8 cellular contexts compared by ENCODE assay signal in the genomic region with DNA sequence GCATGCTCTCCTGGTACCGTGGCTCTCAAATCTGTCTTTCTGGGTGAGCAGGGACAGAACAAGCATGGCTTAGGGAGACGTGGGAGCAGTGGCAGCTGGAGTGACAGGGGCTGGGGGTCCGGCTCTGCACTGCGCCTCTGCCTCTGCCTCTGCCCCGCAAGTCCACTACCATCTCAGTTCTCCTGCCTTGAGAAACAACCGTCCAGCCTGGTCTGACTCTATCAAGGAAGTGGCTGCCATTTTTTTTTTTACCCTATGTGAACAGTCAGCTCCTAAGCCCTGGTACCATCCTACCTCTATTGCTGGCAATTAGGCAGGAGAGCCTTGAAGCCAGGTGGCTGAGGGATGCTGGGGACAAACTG. TPM values are rescaled to one million over a fixed set of nuclear protein-coding genes. Genes with fewer than 3 reads are reported as not detected.
DNase-seq lines count a peak whose midpoint lies in the region; ATAC-seq and TF ChIP-seq lines count a peak whose summit lies in the region.
"Had no signal": no experiment of that assay in that cellular context is flagged by ENCODE, and none has a peak within 500 bp of the region (broad histone marks: within the 10 kb centered on the region; RNA-seq: fewer than 3 reads in every experiment).

No MANE protein-coding gene starts in this region.

- H3K36me3 Mint-ChIP-seq in CD14-positive monocyte, result peaks cover 60 to 66% of the 10 kb centered on the region in 2 donors
- H3K36me3 Mint-ChIP-seq in WTC11, result no peaks in the 10 kb centered on the region; the same call in 1 of the 2 replicates
- H3K36me3 Mint-ChIP-seq in mesothelial cell of epicardium, result peaks cover 15% of the 10 kb centered on the region

- H3K9me3 ChIP-seq in effector memory CD4-positive, alpha-beta T cell (ENCODE audit: control insufficient read depth, low read length), result no peaks in the 10 kb centered on the region

- POLR2A ChIA-PET in WTC11 (lab: Charles Lee), result no interaction called here

- TF ChIP-seq CTCF in CD14-positive monocyte (IDR thresholded peaks at IDR 0.05) (no peak), WTC11 (IDR thresholded peaks at IDR 0.05) (no peak), mesothelial cell of epicardium (IDR thresholded peaks at IDR 0.05; ENCODE audit: unreplicated experiment) (no peak)

- H3K4me3 Mint-ChIP-seq in CD14-positive monocyte, result no peak overlapping the region
- no peak overlapping the region for H3K4me3 Mint-ChIP-seq in WTC11
- no peak overlapping the region for H3K4me3 Mint-ChIP-seq in mesothelial cell of epicardium
- H3K4me3 Mint-ChIP-seq: dendritic cell treated with granulocyte-macrophage colony-stimulating factor and Interleukin-4, amounts not matched to agents 40 ng/mL and 50 ng/mL, for 4 days had no signal

- H3K27me3 Mint-ChIP-seq in CD14-positive monocyte (ENCODE audit: low read depth in 3 of 3) (peaks cover 0 to 6% (median 3%) of the 10 kb centered on the region in 3 donors), WTC11 (ENCODE audit: low read depth) (no peaks in the 10 kb centered on the region), mesothelial cell of epicardium (ENCODE audit: low read depth) (no peaks in the 10 kb centered on the region)

- no peak for ATAC-seq in WTC11

- no peak overlapping the region for H3K4me3 ChIP-seq in effector memory CD4-positive, alpha-beta T cell (ENCODE audit: insufficient read depth, low read depth, low read length, poor library complexity, severe bottlenecking)

- H3K4me1 ChIP-seq in effector memory CD4-positive, alpha-beta T cell (ENCODE audit: control insufficient read depth, insufficient read depth, low read length, poor library complexity, severe bottlenecking), result no peaks in the 10 kb centered on the region

- no peaks in the 10 kb centered on the region for H3K27me3 ChIP-seq in effector memory CD4-positive, alpha-beta T cell (replicated peaks; ENCODE audit: control insufficient read depth, insufficient read depth, low read length, poor library complexity, severe bottlenecking)

- intact Hi-C loops in CD14-positive monocyte (cut with micrococcal nuclease), result loop anchor here in 1 of 2 donors (5.0 kb wide), 1 partner anchor 66 kb away; no protein-coding TSS in a partner anchor

- H3K36me3 ChIP-seq in effector memory CD4-positive, alpha-beta T cell (ENCODE audit: control insufficient read depth, insufficient read depth, low read length), result peaks cover 54% of the 10 kb centered on the region

- DNase-seq in CD14-positive monocyte (ENCODE audit: low spot score), result no peak
- no peak for DNase-seq in WTC11 (ENCODE audit: low spot score)
- DNase-seq in mesothelial cell of epicardium (ENCODE audit: low spot score in 2 of 2, unreplicated experiment in 2 of 2), result no peak
- DNase-seq in HuH-7.5 (ENCODE audit: low spot score), result no peak
- no peak for DNase-seq in SW480 (ENCODE audit: low spot score)
- no peak for DNase-seq in effector memory CD4-positive, alpha-beta T cell
- DNase-seq: activated CD4-positive, alpha-beta T cell treated with anti-CD3 and anti-CD28 coated beads, Interleukin-2, amount 50 U/mL, for 1 hour had no signal

- H3K27ac ChIP-seq in effector memory CD4-positive, alpha-beta T cell (ENCODE audit: insufficient read depth, low read length, poor library complexity, severe bottlenecking), result no peak overlapping the region

- peak overlapping the region in 6 of 7 donors; percentile 18 to 87 (median 81) for H3K27ac Mint-ChIP-seq in CD14-positive monocyte
- H3K27ac Mint-ChIP-seq in WTC11, result peak overlapping the region; percentile 34
- H3K27ac Mint-ChIP-seq in mesothelial cell of epicardium, result peak overlapping the region; percentile 40
- H3K27ac Mint-ChIP-seq: dendritic cell treated with granulocyte-macrophage colony-stimulating factor and Interleukin-4, amounts not matched to agents 40 ng/mL and 50 ng/mL, for 4 days had no signal

- CTCF ChIA-PET in WTC11 (lab: Charles Lee), result interaction anchor here (0.7 to 11.0 kb wide), 8 partner anchors 10 to 174 kb away, joined by 3 to 96 read pairs (median 4); a partner anchor contains a TSS

- H3K4me1 Mint-ChIP-seq in CD14-positive monocyte, result peaks cover 43% of the 10 kb centered on the region
- H3K4me1 Mint-ChIP-seq in WTC11, result peaks cover 17% of the 10 kb centered on the region
- peaks cover 46% of the 10 kb centered on the region for H3K4me1 Mint-ChIP-seq in mesothelial cell of epicardium

- peaks cover 0 to 4% (median 0%) of the 10 kb centered on the region in 7 donors for H3K9me3 Mint-ChIP-seq in CD14-positive monocyte
- H3K9me3 Mint-ChIP-seq in WTC11, result no peaks in the 10 kb centered on the region
- no peaks in the 10 kb centered on the region for H3K9me3 Mint-ChIP-seq in mesothelial cell of epicardium
- H3K9me3 Mint-ChIP-seq: dendritic cell treated with granulocyte-macrophage colony-stimulating factor and Interleukin-4, amounts not matched to agents 40 ng/mL and 50 ng/mL, for 4 days had no signal

TF ChIP-seq in WTC11, 78 proteins besides CTCF, POLR2A, EP300 and RAD21 (continues in another document):
- TF ChIP-seq, protein P1, sequence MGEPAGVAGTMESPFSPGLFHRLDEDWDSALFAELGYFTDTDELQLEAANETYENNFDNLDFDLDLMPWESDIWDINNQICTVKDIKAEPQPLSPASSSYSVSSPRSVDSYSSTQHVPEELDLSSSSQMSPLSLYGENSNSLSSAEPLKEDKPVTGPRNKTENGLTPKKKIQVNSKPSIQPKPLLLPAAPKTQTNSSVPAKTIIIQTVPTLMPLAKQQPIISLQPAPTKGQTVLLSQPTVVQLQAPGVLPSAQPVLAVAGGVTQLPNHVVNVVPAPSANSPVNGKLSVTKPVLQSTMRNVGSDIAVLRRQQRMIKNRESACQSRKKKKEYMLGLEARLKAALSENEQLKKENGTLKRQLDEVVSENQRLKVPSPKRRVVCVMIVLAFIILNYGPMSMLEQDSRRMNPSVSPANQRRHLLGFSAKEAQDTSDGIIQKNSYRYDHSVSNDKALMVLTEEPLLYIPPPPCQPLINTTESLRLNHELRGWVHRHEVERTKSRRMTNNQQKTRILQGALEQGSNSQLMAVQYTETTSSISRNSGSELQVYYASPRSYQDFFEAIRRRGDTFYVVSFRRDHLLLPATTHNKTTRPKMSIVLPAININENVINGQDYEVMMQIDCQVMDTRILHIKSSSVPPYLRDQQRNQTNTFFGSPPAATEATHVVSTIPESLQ (CRISPR knock-in tag; IDR thresholded peaks at IDR 0.05), result no peak
- no peak for TF ChIP-seq ZNF232 (CRISPR knock-in tag; IDR thresholded peaks at IDR 0.05)
- TF ChIP-seq, protein P2, sequence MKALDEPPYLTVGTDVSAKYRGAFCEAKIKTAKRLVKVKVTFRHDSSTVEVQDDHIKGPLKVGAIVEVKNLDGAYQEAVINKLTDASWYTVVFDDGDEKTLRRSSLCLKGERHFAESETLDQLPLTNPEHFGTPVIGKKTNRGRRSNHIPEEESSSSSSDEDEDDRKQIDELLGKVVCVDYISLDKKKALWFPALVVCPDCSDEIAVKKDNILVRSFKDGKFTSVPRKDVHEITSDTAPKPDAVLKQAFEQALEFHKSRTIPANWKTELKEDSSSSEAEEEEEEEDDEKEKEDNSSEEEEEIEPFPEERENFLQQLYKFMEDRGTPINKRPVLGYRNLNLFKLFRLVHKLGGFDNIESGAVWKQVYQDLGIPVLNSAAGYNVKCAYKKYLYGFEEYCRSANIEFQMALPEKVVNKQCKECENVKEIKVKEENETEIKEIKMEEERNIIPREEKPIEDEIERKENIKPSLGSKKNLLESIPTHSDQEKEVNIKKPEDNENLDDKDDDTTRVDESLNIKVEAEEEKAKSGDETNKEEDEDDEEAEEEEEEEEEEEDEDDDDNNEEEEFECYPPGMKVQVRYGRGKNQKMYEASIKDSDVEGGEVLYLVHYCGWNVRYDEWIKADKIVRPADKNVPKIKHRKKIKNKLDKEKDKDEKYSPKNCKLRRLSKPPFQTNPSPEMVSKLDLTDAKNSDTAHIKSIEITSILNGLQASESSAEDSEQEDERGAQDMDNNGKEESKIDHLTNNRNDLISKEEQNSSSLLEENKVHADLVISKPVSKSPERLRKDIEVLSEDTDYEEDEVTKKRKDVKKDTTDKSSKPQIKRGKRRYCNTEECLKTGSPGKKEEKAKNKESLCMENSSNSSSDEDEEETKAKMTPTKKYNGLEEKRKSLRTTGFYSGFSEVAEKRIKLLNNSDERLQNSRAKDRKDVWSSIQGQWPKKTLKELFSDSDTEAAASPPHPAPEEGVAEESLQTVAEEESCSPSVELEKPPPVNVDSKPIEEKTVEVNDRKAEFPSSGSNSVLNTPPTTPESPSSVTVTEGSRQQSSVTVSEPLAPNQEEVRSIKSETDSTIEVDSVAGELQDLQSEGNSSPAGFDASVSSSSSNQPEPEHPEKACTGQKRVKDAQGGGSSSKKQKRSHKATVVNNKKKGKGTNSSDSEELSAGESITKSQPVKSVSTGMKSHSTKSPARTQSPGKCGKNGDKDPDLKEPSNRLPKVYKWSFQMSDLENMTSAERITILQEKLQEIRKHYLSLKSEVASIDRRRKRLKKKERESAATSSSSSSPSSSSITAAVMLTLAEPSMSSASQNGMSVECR (CRISPR knock-in tag; IDR thresholded peaks at IDR 0.05; ENCODE audit: borderline replicate concordance), result no peak
- no peak for TF ChIP-seq SOX15 (CRISPR knock-in tag; IDR thresholded peaks at IDR 0.05)
- no peak for TF ChIP-seq SMAD4 (CRISPR knock-in tag; IDR thresholded peaks at IDR 0.05)
- no peak for TF ChIP-seq HMGA2 (CRISPR knock-in tag; IDR thresholded peaks at IDR 0.05)
- TF ChIP-seq, protein P3, sequence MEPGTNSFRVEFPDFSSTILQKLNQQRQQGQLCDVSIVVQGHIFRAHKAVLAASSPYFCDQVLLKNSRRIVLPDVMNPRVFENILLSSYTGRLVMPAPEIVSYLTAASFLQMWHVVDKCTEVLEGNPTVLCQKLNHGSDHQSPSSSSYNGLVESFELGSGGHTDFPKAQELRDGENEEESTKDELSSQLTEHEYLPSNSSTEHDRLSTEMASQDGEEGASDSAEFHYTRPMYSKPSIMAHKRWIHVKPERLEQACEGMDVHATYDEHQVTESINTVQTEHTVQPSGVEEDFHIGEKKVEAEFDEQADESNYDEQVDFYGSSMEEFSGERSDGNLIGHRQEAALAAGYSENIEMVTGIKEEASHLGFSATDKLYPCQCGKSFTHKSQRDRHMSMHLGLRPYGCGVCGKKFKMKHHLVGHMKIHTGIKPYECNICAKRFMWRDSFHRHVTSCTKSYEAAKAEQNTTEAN (CRISPR knock-in tag; IDR thresholded peaks at IDR 0.05), result no peak
- no peak for TF ChIP-seq CREM (CRISPR knock-in tag; IDR thresholded peaks at IDR 0.05)
- no peak for TF ChIP-seq ZNF396 (CRISPR knock-in tag; IDR thresholded peaks at IDR 0.05; ENCODE audit: borderline replicate concordance)

RNA-seq across cellular contexts. Expression of a gene that starts 16.1 kb away (rescaled TPM):
- under 1 TPM; 0.13 to 0.30 TPM for polyA plus RNA-seq in CD14-positive monocyte
- total RNA-seq in WTC11 (2021), result 0.37 to 0.46 TPM (median 0.39 TPM) in 3 replicates
- total RNA-seq in mesothelial cell of epicardium, result 97.9 to 99.3 TPM (median 98.9 TPM) in 3 replicates

RNA-seq across cellular contexts. Expression of a gene that starts 29.2 kb away (rescaled TPM):
- polyA plus RNA-seq in CD14-positive monocyte, result 10 to 100 TPM; 69.1 to 94.9 TPM
- total RNA-seq in WTC11 (2021) (18.4 to 23.5 TPM (median 20.5 TPM) in 3 replicates), mesothelial cell of epicardium (17.3 to 24.8 TPM (median 24.5 TPM) in 3 replicates)

RNA-seq across cellular contexts. Expression of a gene that starts 41.1 kb away (rescaled TPM):
- polyA plus RNA-seq in CD14-positive monocyte, result 1 to 10 TPM; 7.5 to 9.3 TPM
- total RNA-seq in WTC11 (2021) (29.5 to 43.2 TPM (median 33.0 TPM) in 3 replicates), mesothelial cell of epicardium (63.8 to 74.5 TPM (median 71.2 TPM) in 3 replicates)

RNA-seq across cellular contexts. Expression of a gene that starts 45.9 kb away (rescaled TPM):
- under 1 TPM; 0.11 to 0.29 TPM for polyA plus RNA-seq in CD14-positive monocyte
- total RNA-seq in WTC11 (2021) (0.27 to 0.72 TPM (median 0.37 TPM) in 3 replicates), mesothelial cell of epicardium (0.20 to 0.23 TPM (median 0.22 TPM) in 3 replicates)

Comparison
In these comparisons a context has a peak if more than half of its experiments do, and no peak if none do; other contexts are left out.
1. RNA of a gene that starts 16.1 kb away (total RNA-seq): 97.9 to 99.3 TPM in mesothelial cell of epicardium; 0.37 to 0.46 TPM in WTC11; every median in the first group is over 10 times any median in the second.
2. Peak in every context shown above with its lines, with median percentiles within 50 percentile points of each other: H3K27ac Mint-ChIP-seq.